In genomic region chr1:115137191-115137590, GRCh38 we compare ENCODE assay signal across 16 cellular contexts.
"Had no signal": no experiment of that assay in that cellular context is flagged by ENCODE, and none has a peak within 500 bp of the region (broad histone marks: within the 10 kb centered on the region; RNA-seq: fewer than 3 reads in every experiment).

No MANE protein-coding gene starts in this region.

- DNase-seq: cortex of kidney; effector memory CD8-positive, alpha-beta T cell; glutamatergic neuron; right lobe of liver; small intestine; stimulated activated CD4-positive, alpha-beta T cell treated with anti-CD3 and anti-CD28 coated beads, Interleukin-15, amount 100 ng/mL, for 24 hours; stimulated activated CD4-positive, alpha-beta T cell treated with anti-CD3 and anti-CD28 coated beads, Interleukin-2, amount 100 ng/mL, for 48 hours; stimulated activated naive B cell treated with anti-CD40 and anti-IgM and Interleukin-4, amounts not matched to agents 10 μg/mL and 1 μg/mL and 100 μg/mL, for 72 hours; transverse colon had no signal

- H3K36me3 ChIP-seq: esophagus muscularis mucosa, right lobe of liver, thoracic aorta, transverse colon, vagina had no signal

- H3K79me2 ChIP-seq: parathyroid adenoma had no signal

- H3K4me3 ChIP-seq: esophagus muscularis mucosa, lung, right lobe of liver, thoracic aorta, transverse colon, vagina had no signal

- H3K9me3 ChIP-seq: esophagus muscularis mucosa, right lobe of liver, thoracic aorta, transverse colon, vagina had no signal

- ATAC-seq: effector memory CD8-positive, alpha-beta T cell; foreskin keratinocyte; natural killer cell treated with Interleukin-12 subunit alpha and Interleukin-12 subunit beta and Interleukin-15 and Interleukin-18, amount 100 ng/mL, for 72 hours; right lobe of liver; stimulated activated naive B cell treated with anti-CD40 and anti-IgM and Interleukin-4, amounts not matched to agents 10 μg/mL and 1 μg/mL and 100 μg/mL, for 72 hours had no signal

- H2AFZ ChIP-seq: parathyroid adenoma had no signal

- H3K9ac ChIP-seq: parathyroid adenoma had no signal

- H3K27me3 ChIP-seq: foreskin keratinocyte, right lobe of liver, transverse colon, vagina had no signal

- H3K4me1 ChIP-seq: parathyroid adenoma, right lobe of liver had no signal

- FAIRE-seq: small intestine had no signal

- H3K27ac ChIP-seq: esophagus muscularis mucosa, foreskin keratinocyte, parathyroid adenoma, right lobe of liver, transverse colon, vagina had no signal
